Comparison of ENCODE assay signal across 8 cellular contexts in the genomic region with DNA sequence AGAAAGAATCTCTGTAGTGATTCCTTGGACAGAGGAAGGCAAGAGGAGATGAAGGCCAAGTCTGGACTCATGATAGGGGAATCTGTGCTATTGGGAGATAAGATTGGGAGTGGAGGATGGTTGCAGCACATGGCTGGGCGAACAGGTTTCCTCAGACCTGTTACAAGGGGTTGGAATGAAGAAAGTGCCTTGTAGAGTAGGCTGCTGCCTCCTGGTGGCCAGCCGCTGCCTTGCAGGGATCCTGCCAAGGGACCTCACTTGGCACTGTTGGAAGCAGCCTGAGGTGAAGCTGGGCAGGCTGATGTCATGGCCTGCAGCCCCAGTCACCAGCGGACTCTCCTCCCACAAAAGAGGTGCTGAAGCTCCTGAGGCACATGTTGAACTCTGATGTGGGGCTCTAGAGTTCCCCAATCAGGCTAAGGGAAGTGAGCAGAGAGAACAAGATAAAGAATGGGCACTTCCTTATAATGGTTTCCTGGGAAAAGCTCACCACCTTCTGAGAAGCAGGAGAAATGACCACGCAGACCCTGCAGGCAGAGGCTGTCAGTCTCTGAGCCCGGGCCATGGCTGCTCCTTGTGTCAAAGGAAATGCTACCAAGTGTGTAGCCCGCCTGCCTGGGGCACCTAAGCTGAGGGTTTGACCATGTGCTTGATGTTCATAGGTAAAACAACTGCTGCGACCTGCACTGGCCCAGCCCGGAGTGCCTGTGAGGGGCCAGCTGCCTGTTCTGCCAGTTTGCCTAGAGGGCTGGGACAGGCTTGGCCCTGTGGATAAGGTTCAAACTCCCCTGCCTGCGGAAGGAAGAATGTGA. TPM values are rescaled to one million over a fixed set of nuclear protein-coding genes. Genes with fewer than 3 reads are reported as not detected.
DNase-seq lines count a peak whose midpoint lies in the region; ATAC-seq and TF ChIP-seq lines count a peak whose summit lies in the region.

No MANE protein-coding gene starts in this region.

- peak; percentile 43 for ATAC-seq in activated CD4-positive, alpha-beta T cell treated with anti-CD3 and anti-CD28 coated beads for 36 hours
- peak; percentile 48 for ATAC-seq in left colon
- no peak for ATAC-seq in GM18520 (IDR thresholded peaks at IDR 0.05; ENCODE audit: unreplicated experiment)

- H3K4me3 Mint-ChIP-seq in activated CD4-positive, alpha-beta T cell treated with anti-CD3 and anti-CD28 coated beads for 36 hours = peak overlapping the region; percentile 79
- H3K4me3 Mint-ChIP-seq in chondrocyte (ENCODE audit: unreplicated experiment) = no peak overlapping the region

- 41 to 44% methylated on average over 9 of the region's 9 CpGs for WGBS in GM23248 (ENCODE audit: low coverage in 1 of 2, low lambda C conversion rate in 2 of 2, missing lambda C conversion rate in 2 of 2), 2 experiments

- H3K27ac ChIP-seq in GM23248 = peak overlapping the region; percentile 1; the same call in 1 of the 2 replicates

- H3K4me1 ChIP-seq in GM23248 (ENCODE audit: insufficient read depth) = peaks cover 6% of the 10 kb centered on the region

- H3K4me3 ChIP-seq in BJ (ENCODE audit: low read depth, low read length) = no peak overlapping the region
- H3K4me3 ChIP-seq in GM23248 = no peak overlapping the region

- CTCF ChIA-PET in BJ (lab: Yijun Ruan, JAX) = interaction anchor here (0.6 to 16.2 kb wide), 32 partner anchors 8 to 1059 kb away, joined by 3 to 207 read pairs (median 4); a partner anchor contains a TSS
- CTCF ChIA-PET in activated CD4-positive, alpha-beta T cell treated with anti-CD3 and anti-CD28 coated beads for 36 hours (lab: Charles Lee) = interaction anchor here (0.6 to 10.0 kb wide), 42 partner anchors 8 to 1220 kb away, joined by 3 to 143 read pairs (median 4); a partner anchor contains a TSS

- peaks cover 43% of the 10 kb centered on the region for H3K4me1 Mint-ChIP-seq in activated CD4-positive, alpha-beta T cell treated with anti-CD3 and anti-CD28 coated beads for 36 hours
- H3K4me1 Mint-ChIP-seq in chondrocyte (ENCODE audit: low read depth) = peaks cover 28% of the 10 kb centered on the region

- TF ChIP-seq CTCF in BJ (IDR thresholded peaks at IDR 0.05; ENCODE audit: insufficient read depth, low read depth, low read length) (peak; percentile 99), chondrocyte (IDR thresholded peaks at IDR 0.05) (peak; percentile 94)

- H3K36me3 Mint-ChIP-seq in activated CD4-positive, alpha-beta T cell treated with anti-CD3 and anti-CD28 coated beads for 36 hours (ENCODE audit: low read depth) = peaks cover 4% of the 10 kb centered on the region
- no peaks in the 10 kb centered on the region for H3K36me3 Mint-ChIP-seq in chondrocyte (ENCODE audit: low read depth)

- DNase-seq in BJ (ENCODE audit: low read depth) (peak; percentile 28), GM23248 (peak; percentile 91), NCI-H345 treated with DMSO at 0.1 percent for 48 hours (lab: John Stamatoyannopoulos, UW; ENCODE audit: unreplicated experiment) (peak; percentile 23), chondrocyte (ENCODE audit: low spot score) (no peak), left colon (peak; percentile 83 to 93)
- DNase-seq in activated CD4-positive, alpha-beta T cell treated with anti-CD3 and anti-CD28 coated beads for 36 hours = peak; percentile 92
- DNase-seq in stimulated activated CD4-positive, alpha-beta T cell treated with anti-CD3 and anti-CD28 coated beads, Interleukin-2, amount 100 ng/mL, for 24 hours = peak; percentile 87 to 92

- no peaks in the 10 kb centered on the region for H3K9me2 ChIP-seq in GM23248 (ENCODE audit: insufficient read depth)

- H3K9ac ChIP-seq in GM23248 = no peak overlapping the region

- no peaks in the 10 kb centered on the region for H3K9me3 Mint-ChIP-seq in activated CD4-positive, alpha-beta T cell treated with anti-CD3 and anti-CD28 coated beads for 36 hours (ENCODE audit: low read depth)
- H3K9me3 Mint-ChIP-seq in chondrocyte (ENCODE audit: low read depth) = no peaks in the 10 kb centered on the region

- no peaks in the 10 kb centered on the region for H3K9me3 ChIP-seq in GM23248 (ENCODE audit: low read depth)

- no peak overlapping the region for H2AFZ ChIP-seq in GM23248

- H3K4me2 ChIP-seq in GM23248 (ENCODE audit: unreplicated experiment) = no peak overlapping the region

- H3K27me3 Mint-ChIP-seq in activated CD4-positive, alpha-beta T cell treated with anti-CD3 and anti-CD28 coated beads for 36 hours = no peaks in the 10 kb centered on the region
- H3K27me3 Mint-ChIP-seq in chondrocyte (ENCODE audit: low read depth) = no peaks in the 10 kb centered on the region

- H3K79me2 ChIP-seq in GM23248 (ENCODE audit: insufficient read depth) = peaks cover 18% of the 10 kb centered on the region

- peaks cover 28% of the 10 kb centered on the region for H3F3A ChIP-seq in GM23248 (ENCODE audit: insufficient read depth)

- H3K36me3 ChIP-seq in BJ (ENCODE audit: control insufficient read depth, insufficient read depth, low read length) = 0 out of 2 replicates have a peak, but pooled peaks cover 3% of the 10 kb centered on the region
- H3K36me3 ChIP-seq in GM23248 (ENCODE audit: low read depth) = peaks cover 1% of the 10 kb centered on the region; the same call in 1 of the 2 replicates

- no peaks in the 10 kb centered on the region for H4K20me1 ChIP-seq in GM23248 (ENCODE audit: insufficient read depth)

- POLR2A ChIA-PET in BJ (lab: Charles Lee) = interaction anchor here (1.2 kb wide), 1 partner anchor 169 kb away, joined by 16 read pairs; a partner anchor contains a TSS
- POLR2A ChIA-PET in activated CD4-positive, alpha-beta T cell treated with anti-CD3 and anti-CD28 coated beads for 36 hours (lab: Charles Lee) = interaction anchor here (0.6 to 1.9 kb wide), 5 partner anchors 12 to 606 kb away, joined by 3 to 11 read pairs (median 5); no protein-coding TSS in a partner anchor

- H3K27me3 ChIP-seq in BJ (ENCODE audit: control insufficient read depth, insufficient read depth, low read length) (no peaks in the 10 kb centered on the region), GM23248 (replicated peaks; ENCODE audit: insufficient read depth) (no peaks in the 10 kb centered on the region)

- peak overlapping the region; percentile 51 for H3K27ac Mint-ChIP-seq in activated CD4-positive, alpha-beta T cell treated with anti-CD3 and anti-CD28 coated beads for 36 hours
- H3K27ac Mint-ChIP-seq in chondrocyte (ENCODE audit: unreplicated experiment) = peak overlapping the region; percentile 56

- in situ Hi-C loops in GM23248 (cut with MboI) = loop anchor here (10.0 kb wide), 1 partner anchor 165 kb away; a partner anchor contains a TSS

- intact Hi-C loops in activated CD4-positive, alpha-beta T cell treated with anti-CD3 and anti-CD28 coated beads for 36 hours (cut with DNase I, micrococcal nuclease) = loop anchor here (1.0 to 10.0 kb wide), 5 partner anchors 27 to 1335 kb away; a partner anchor contains a TSS
- intact Hi-C loops in left colon (cut with DNase I, micrococcal nuclease) = loop anchor here in 1 of 2 donors (5.0 kb wide), 1 partner anchor 167 kb away; a partner anchor contains a TSS

RNA-seq across cellular contexts. Expression of a gene that starts 1.6 kb away (rescaled TPM):
- polyA plus RNA-seq in BJ (2011; rRNA removed) = 72.5 and 100.0 TPM in 2 replicates
- polyA minus RNA-seq in BJ (2011; rRNA and poly(A)+ RNA removed) = 36.5 and 57.6 TPM in 2 replicates
- total RNA-seq in GM23248 (2014; rRNA removed; shearing (Covaris generic)) = 77.9 and 89.8 TPM in 2 replicates
- polyA plus RNA-seq in GM23248 (2016; fragmentation: Nextera tagmentation; extraction: Ambion mirVana) = 66.7 and 74.9 TPM in 2 replicates
- total RNA-seq in activated CD4-positive, alpha-beta T cell treated with anti-CD3 and anti-CD28 coated beads for 36 hours = 10 to 100 TPM; 35.3 to 37.4 TPM
- 43.0 to 45.0 TPM (median 45.0 TPM) in 3 replicates for total RNA-seq in chondrocyte
- 10 to 100 TPM; 67.6 to 68.0 TPM for total RNA-seq in left colon

RNA-seq across cellular contexts. Expression of a gene that starts 37.4 kb away (rescaled TPM):
- polyA plus RNA-seq in BJ (2011; rRNA removed) (0.01 and 0.09 TPM in 2 replicates), GM23248 (2016; fragmentation: Nextera tagmentation; extraction: Ambion mirVana) (not detected in 2 replicates)
- 0.05 and 0.14 TPM in 2 replicates for polyA minus RNA-seq in BJ (2011; rRNA and poly(A)+ RNA removed)
- total RNA-seq in GM23248 (2014; rRNA removed; shearing (Covaris generic)) = 1.1 TPM in 1 of 2 replicates, not detected in the other
- total RNA-seq in activated CD4-positive, alpha-beta T cell treated with anti-CD3 and anti-CD28 coated beads for 36 hours = under 1 TPM; 0.27 to 0.47 TPM
- total RNA-seq in chondrocyte (0.10 TPM in 2 of 3 replicates, not detected in the other), left colon (not detected)
